8 cellular contexts compared by ENCODE assay signal in the genomic region with DNA sequence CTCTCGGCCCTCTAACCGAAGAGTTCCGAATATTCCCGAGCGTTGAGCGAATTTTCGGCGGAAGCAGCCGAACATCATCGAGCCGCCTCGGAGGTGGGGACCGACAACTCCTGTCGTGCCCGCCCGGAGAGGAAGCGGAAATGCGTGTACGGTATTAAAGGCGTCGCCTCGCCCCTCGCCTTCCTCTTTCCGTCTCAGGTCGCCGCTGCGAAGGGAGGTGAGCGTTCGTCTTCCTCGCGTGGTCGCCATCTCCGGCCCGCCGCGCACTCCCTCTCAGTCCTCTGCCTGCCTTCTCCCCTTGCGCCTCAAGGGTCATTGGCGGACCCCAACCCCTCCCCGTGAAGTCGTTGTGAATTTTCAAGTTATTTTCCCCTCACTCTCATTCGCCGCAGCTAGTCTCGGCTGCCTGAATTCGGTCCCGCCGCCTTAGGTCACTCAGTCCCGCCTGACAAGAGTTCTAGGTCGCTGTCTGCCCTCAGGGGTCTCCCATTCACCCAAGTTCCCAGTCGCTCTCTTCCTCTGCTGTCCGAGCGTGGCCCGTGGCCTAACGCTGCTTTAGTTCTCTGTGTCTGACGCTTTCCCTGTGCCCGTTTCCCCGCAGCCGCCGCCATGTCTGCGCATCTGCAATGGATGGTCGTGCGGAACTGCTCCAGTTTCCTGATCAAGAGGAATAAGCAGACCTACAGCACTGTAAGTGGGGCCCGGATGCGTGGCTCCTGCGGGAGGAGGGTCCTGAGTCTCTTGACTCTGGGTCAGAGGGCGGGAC. TPM values are rescaled to one million over a fixed set of nuclear protein-coding genes. Genes with fewer than 3 reads are reported as not detected.
DNase-seq lines count a peak whose midpoint lies in the region; ATAC-seq lines count a peak whose summit lies in the region.

TSS of gene RPL28 (plus strand) at position 184 of the 766 bp plus-strand sequence. CDS start at position 610, 426 bp downstream.

- no peaks in the 10 kb centered on the region for H3K9me3 Mint-ChIP-seq in activated T-helper 1 cell treated with anti-CD3 and anti-CD28 coated beads, Interleukin-12 subunit alpha, Interleukin-12 subunit beta, Interleukin-2, Interleukin-4 antibody, amounts not matched to agents 30 ng/mL and 10 ng/mL and 1 ng/mL, durations not matched to agents 14 hours and 24 hours and 36 hours
- H3K9me3 Mint-ChIP-seq in naive B cell, result peaks cover 0 to 5% (median 0%) of the 10 kb centered on the region in 7 donors
- H3K9me3 Mint-ChIP-seq in stimulated activated naive B cell treated with anti-CD40 and anti-IgM and Interleukin-4, amounts not matched to agents 10 μg/mL and 1 μg/mL and 100 μg/mL, for 72 hours, result no peaks in the 10 kb centered on the region

- intact Hi-C loops in activated T-helper 1 cell treated with anti-CD3 and anti-CD28 coated beads, Interleukin-12 subunit alpha, Interleukin-12 subunit beta, Interleukin-2, Interleukin-4 antibody, amounts not matched to agents 30 ng/mL and 10 ng/mL and 1 ng/mL, durations not matched to agents 14 hours and 24 hours and 36 hours (cut with micrococcal nuclease), result loop anchor here (1.0 kb wide), 10 partner anchors 22 to 323 kb away; partner anchors contain the start of genes COX6B2, HSPBP1, KMT5C and PPP1R12C

- peak within 1 kb of the TSS; percentile 96 for H3K27ac Mint-ChIP-seq in activated T-helper 1 cell treated with anti-CD3 and anti-CD28 coated beads, Interleukin-12 subunit alpha, Interleukin-12 subunit beta, Interleukin-2, Interleukin-4 antibody, amounts not matched to agents 30 ng/mL and 10 ng/mL and 1 ng/mL, durations not matched to agents 14 hours and 24 hours and 36 hours
- H3K27ac Mint-ChIP-seq in naive B cell, result peak within 1 kb of the TSS; percentile 99 to 100 (median 100)
- peak within 1 kb of the TSS; percentile 99 for H3K27ac Mint-ChIP-seq in stimulated activated naive B cell treated with anti-CD40 and anti-IgM and Interleukin-4, amounts not matched to agents 10 μg/mL and 1 μg/mL and 100 μg/mL, for 72 hours

- no peaks in the 10 kb centered on the region for H3K27me3 Mint-ChIP-seq in activated T-helper 1 cell treated with anti-CD3 and anti-CD28 coated beads, Interleukin-12 subunit alpha, Interleukin-12 subunit beta, Interleukin-2, Interleukin-4 antibody, amounts not matched to agents 30 ng/mL and 10 ng/mL and 1 ng/mL, durations not matched to agents 14 hours and 24 hours and 36 hours (ENCODE audit: insufficient read depth)
- H3K27me3 Mint-ChIP-seq in naive B cell, result no peaks in the 10 kb centered on the region
- H3K27me3 Mint-ChIP-seq in stimulated activated naive B cell treated with anti-CD40 and anti-IgM and Interleukin-4, amounts not matched to agents 10 μg/mL and 1 μg/mL and 100 μg/mL, for 72 hours, result no peaks in the 10 kb centered on the region

- ATAC-seq in GM21576 (IDR thresholded peaks at IDR 0.05; ENCODE audit: unreplicated experiment) (peak; percentile 57), naive B cell (ENCODE audit: low read depth in 2 of 2) (peak; percentile 77 to 80)
- peak; percentile 77 to 80 for ATAC-seq in stimulated activated naive B cell treated with anti-CD40 and anti-IgM and Interleukin-4, amounts not matched to agents 10 μg/mL and 1 μg/mL and 100 μg/mL, for 72 hours (replicated peaks)

- peak within 1 kb of the TSS; percentile 99 for H3K4me3 ChIP-seq in Jurkat, Clone E6-1 (ENCODE audit: low read length)

- DNase-seq in DMS153 treated with DMSO at 0.1 percent for 48 hours (lab: John Stamatoyannopoulos, UW; ENCODE audit: unreplicated experiment), result peak; percentile 96
- DNase-seq in Jurkat, Clone E6-1 (ENCODE audit: low read depth, low spot score), result peak; percentile 98
- peak; percentile 97 for DNase-seq in RPMI7951 (ENCODE audit: low read depth)
- DNase-seq in activated T-helper 1 cell treated with anti-CD3 and anti-CD28 coated beads, Interleukin-12 subunit alpha, Interleukin-12 subunit beta, Interleukin-2, Interleukin-4 antibody, amounts not matched to agents 30 ng/mL and 10 ng/mL and 1 ng/mL, durations not matched to agents 14 hours and 24 hours and 36 hours (ENCODE audit: low spot score), result peak; percentile 99
- peak; percentile 97 for DNase-seq in fibroblast of gingiva (ENCODE audit: low read depth)
- peak; percentile 98 for DNase-seq in naive B cell
- DNase-seq in stimulated activated naive B cell treated with anti-CD40 and anti-IgM and Interleukin-4, amounts not matched to agents 10 μg/mL and 1 μg/mL and 100 μg/mL, for 72 hours, result peak; percentile 99

- peak within 1 kb of the TSS; percentile 99 for H3K4me3 Mint-ChIP-seq in activated T-helper 1 cell treated with anti-CD3 and anti-CD28 coated beads, Interleukin-12 subunit alpha, Interleukin-12 subunit beta, Interleukin-2, Interleukin-4 antibody, amounts not matched to agents 30 ng/mL and 10 ng/mL and 1 ng/mL, durations not matched to agents 14 hours and 24 hours and 36 hours
- peak within 1 kb of the TSS; percentile 91 to 100 (median 100) for H3K4me3 Mint-ChIP-seq in naive B cell
- peak within 1 kb of the TSS; percentile 95 to 98 for H3K4me3 Mint-ChIP-seq in stimulated activated naive B cell treated with anti-CD40 and anti-IgM and Interleukin-4, amounts not matched to agents 10 μg/mL and 1 μg/mL and 100 μg/mL, for 72 hours

- peaks cover 43% of the 10 kb centered on the region for H3K4me1 Mint-ChIP-seq in activated T-helper 1 cell treated with anti-CD3 and anti-CD28 coated beads, Interleukin-12 subunit alpha, Interleukin-12 subunit beta, Interleukin-2, Interleukin-4 antibody, amounts not matched to agents 30 ng/mL and 10 ng/mL and 1 ng/mL, durations not matched to agents 14 hours and 24 hours and 36 hours (ENCODE audit: low read depth)
- peaks cover 50 to 82% (median 76%) of the 10 kb centered on the region in 3 donors for H3K4me1 Mint-ChIP-seq in naive B cell
- peaks cover 49 to 73% of the 10 kb centered on the region in 2 donors for H3K4me1 Mint-ChIP-seq in stimulated activated naive B cell treated with anti-CD40 and anti-IgM and Interleukin-4, amounts not matched to agents 10 μg/mL and 1 μg/mL and 100 μg/mL, for 72 hours

- peaks cover 44% of the 10 kb centered on the region for H3K36me3 Mint-ChIP-seq in activated T-helper 1 cell treated with anti-CD3 and anti-CD28 coated beads, Interleukin-12 subunit alpha, Interleukin-12 subunit beta, Interleukin-2, Interleukin-4 antibody, amounts not matched to agents 30 ng/mL and 10 ng/mL and 1 ng/mL, durations not matched to agents 14 hours and 24 hours and 36 hours (ENCODE audit: low read depth)
- H3K36me3 Mint-ChIP-seq in naive B cell, result peaks cover 0 to 9% of the 10 kb centered on the region in 2 donors
- H3K36me3 Mint-ChIP-seq in stimulated activated naive B cell treated with anti-CD40 and anti-IgM and Interleukin-4, amounts not matched to agents 10 μg/mL and 1 μg/mL and 100 μg/mL, for 72 hours, result peaks cover 46 to 60% of the 10 kb centered on the region in 2 donors

RNA-seq across cellular contexts. Expression of gene RPL28, which starts in this region (rescaled TPM):
- 3,231 TPM for polyA plus RNA-seq in Jurkat, Clone E6-1 (2012; ENCODE audit: insufficient read depth, insufficient read length)
- 457 and 492 TPM in 2 replicates for total RNA-seq in RPMI7951 (2014; rRNA removed; shearing (Covaris generic))
- 1,835 and 1,847 TPM in 2 replicates for total RNA-seq in activated T-helper 1 cell treated with anti-CD3 and anti-CD28 coated beads, Interleukin-12 subunit alpha, Interleukin-12 subunit beta, Interleukin-2, Interleukin-4 antibody, amounts not matched to agents 30 ng/mL and 10 ng/mL and 1 ng/mL, durations not matched to agents 14 hours and 24 hours and 36 hours
- polyA plus RNA-seq in naive B cell (ENCODE audit: low read depth in 6 of 6), result 100 to 1,000 TPM; 229 to 734 (median 601) TPM

Comparison
In these comparisons a context has a peak if more than half of its experiments do, and no peak if none do; other contexts are left out.
1. Peak in every context shown above with its lines: DNase-seq, ATAC-seq and H3K4me3 ChIP-seq.